In genomic region chr5:59276277-59276647, GRCh38 we compare ENCODE assay signal across 9 cellular contexts.
DNase-seq lines count a peak whose midpoint lies in the region; ATAC-seq, FAIRE-seq and TF ChIP-seq lines count a peak whose summit lies in the region.
"Had no signal": no experiment of that assay in that cellular context is flagged by ENCODE, and none has a peak within 500 bp of the region (broad histone marks: within the 10 kb centered on the region; RNA-seq: fewer than 3 reads in every experiment).

No MANE protein-coding gene starts in this region.

- no peak overlapping the region for H3K18ac ChIP-seq in neuronal stem cell (ENCODE audit: low read length)

- peak; percentile 20 for ATAC-seq in foreskin keratinocyte
- no peak for ATAC-seq in GM21737 (IDR thresholded peaks at IDR 0.05; ENCODE audit: unreplicated experiment)

- H3K9me3 ChIP-seq in SJCRH30 (replicated peaks), result no peaks in the 10 kb centered on the region
- H3K9me3 ChIP-seq in neuronal stem cell (replicated peaks in 1 of 2; ENCODE audit: control insufficient read depth in 2 of 2, insufficient read depth in 1 of 2, low read depth in 1 of 2, low read length in 2 of 2), result no peaks in the 10 kb centered on the region

- no peak for FAIRE-seq in HTR-8/SVneo (lab: Jason Lieb, UNC)

- peak overlapping the region; percentile 66 for H2AFZ ChIP-seq in neuronal stem cell (ENCODE audit: low read length)

- H3K27ac ChIP-seq in 22Rv1, result peak overlapping the region; percentile 88
- H3K27ac ChIP-seq in SJCRH30, result peak overlapping the region; percentile 85
- peak overlapping the region; percentile 38 for H3K27ac ChIP-seq in foreskin keratinocyte
- H3K27ac ChIP-seq in neuronal stem cell (replicated peaks; ENCODE audit: low read length), result no peak overlapping the region
- H3K27ac ChIP-seq: WERI-Rb-1 had no signal

- H3K36me3 ChIP-seq in SJCRH30 (no peaks in the 10 kb centered on the region), neuronal stem cell (replicated peaks in 1 of 2; ENCODE audit: control insufficient read depth in 2 of 2, insufficient read depth in 2 of 2, low read length in 2 of 2) (no peaks in the 10 kb centered on the region)
- H3K36me3 ChIP-seq: WERI-Rb-1 had no signal

- H2AK5ac ChIP-seq in neuronal stem cell (ENCODE audit: low read depth, low read length), result no peak overlapping the region

- TF ChIP-seq CTCF in 22Rv1 (IDR thresholded peaks at IDR 0.05) (no peak), foreskin keratinocyte (conservative IDR thresholded peaks at IDR 0.05) (no peak)

- no peak overlapping the region for H2BK120ac ChIP-seq in neuronal stem cell (ENCODE audit: low read depth, low read length)

- peak overlapping the region; percentile 60 for H3K4me3 ChIP-seq in SJCRH30
- H3K4me3 ChIP-seq in neuronal stem cell (ENCODE audit: low read length in 2 of 2), result peak overlapping the region in 1 of 2 donors; percentile 50

- no peak for DNase-seq in SJCRH30
- no peak for DNase-seq in foreskin keratinocyte
- no peak for DNase-seq in neuronal stem cell (ENCODE audit: low spot score)
- no peak for DNase-seq in SIG-M5 treated with dmso at 0.1 percent for 504 hours (lab: John Stamatoyannopoulos, UW; ENCODE audit: unreplicated experiment)
- no peak for DNase-seq in NOMO-1 treated with dmso at 0.1 percent for 144 hours (lab: John Stamatoyannopoulos, UW; ENCODE audit: unreplicated experiment)
- no peak for DNase-seq in HTR-8/SVneo (ENCODE audit: insufficient read length, low spot score)
- DNase-seq: WERI-Rb-1 had no signal

- H3K27me3 ChIP-seq in SJCRH30 (no peaks in the 10 kb centered on the region), foreskin keratinocyte (no peaks in the 10 kb centered on the region), neuronal stem cell (ENCODE audit: control insufficient read depth in 3 of 3, insufficient read depth in 3 of 3, low read depth in 1 of 3, low read length in 3 of 3) (no peaks in the 10 kb centered on the region)

- H2BK5ac ChIP-seq in neuronal stem cell (ENCODE audit: low read length), result no peak overlapping the region

- no peak overlapping the region for H3K4me2 ChIP-seq in neuronal stem cell (ENCODE audit: insufficient read depth, low read length, poor library complexity, severe bottlenecking)

- no peak overlapping the region for H2BK15ac ChIP-seq in neuronal stem cell (ENCODE audit: low read length)

- no peak overlapping the region for H3K4ac ChIP-seq in neuronal stem cell (ENCODE audit: low read length)

- no peak overlapping the region for H3K14ac ChIP-seq in neuronal stem cell (ENCODE audit: low read length)

- WGBS in neuronal stem cell (ENCODE audit: extremely low coverage in 2 of 2, insufficient read length in 2 of 2, insufficient replicate concordance in 1 of 2), 2 donors, result no CpG with 5 or more reads among the region's 2 CpGs

- H4K91ac ChIP-seq in neuronal stem cell (ENCODE audit: low read depth, low read length, poor library complexity), result no peak overlapping the region

- H3K9ac ChIP-seq in neuronal stem cell (ENCODE audit: low read depth, low read length, poor library complexity), result no peak overlapping the region

- no peak overlapping the region for H4K8ac ChIP-seq in neuronal stem cell (ENCODE audit: low read depth, low read length)

- no peak overlapping the region for H2BK12ac ChIP-seq in neuronal stem cell (ENCODE audit: low read length)

- H3K79me1 ChIP-seq in neuronal stem cell (ENCODE audit: low read depth, low read length), result no peaks in the 10 kb centered on the region

- H3K4me1 ChIP-seq in SJCRH30 (peaks cover 13% of the 10 kb centered on the region; the same call in 1 of the 2 replicates), foreskin keratinocyte (peaks cover 7% of the 10 kb centered on the region), neuronal stem cell (ENCODE audit: control insufficient read depth in 2 of 2, insufficient read depth in 1 of 2, low read depth in 1 of 2, low read length in 2 of 2) (peaks cover 0 to 4% of the 10 kb centered on the region in 2 donors)

- H3K23ac ChIP-seq in neuronal stem cell (ENCODE audit: low read depth, low read length, poor library complexity), result no peak overlapping the region
